8 cellular contexts compared by ENCODE assay signal in genomic region chr5:55226027-55226933, GRCh38. TPM values are rescaled to one million over a fixed set of nuclear protein-coding genes. Genes with fewer than 3 reads are reported as not detected.
DNase-seq lines count a peak whose midpoint lies in the region; ATAC-seq and TF ChIP-seq lines count a peak whose summit lies in the region.

No MANE protein-coding gene starts in this region.

- no peaks in the 10 kb centered on the region for H3F3A ChIP-seq in PC-3 (ENCODE audit: low read length, unreplicated experiment)

- H3K9ac ChIP-seq in PC-3 (ENCODE audit: low read length), result peak overlapping the region; percentile 49

- H3K9me3 ChIP-seq in PC-3 (ENCODE audit: low read length) (no peaks in the 10 kb centered on the region), heart right ventricle (no peaks in the 10 kb centered on the region)

- H3K27ac ChIP-seq in PC-3 (ENCODE audit: low read length) (no peak overlapping the region), heart right ventricle (no peak overlapping the region)

- CTCF ChIA-PET in PC-3 (lab: Charles Lee), result no interaction called here

- peak overlapping the region; percentile 76 for H3K4me3 ChIP-seq in PC-3 (ENCODE audit: low read length)
- peak overlapping the region; percentile 17 to 48 (median 40) for H3K4me3 ChIP-seq in heart right ventricle
- peak overlapping the region; percentile 38 for H3K4me3 ChIP-seq in skeletal muscle cell (ENCODE audit: low read depth, low read length)

- POLR2A ChIA-PET in PC-3 (lab: Charles Lee; ENCODE audit: unreplicated experiment), result no interaction called here

- no peaks in the 10 kb centered on the region for H4K20me1 ChIP-seq in PC-3 (ENCODE audit: low read length)

- ATAC-seq in GM21423 (IDR thresholded peaks at IDR 0.05; ENCODE audit: unreplicated experiment) (peak; percentile 53), PC-3 (peak; percentile 67), heart right ventricle (peak in 7 of 8 donors; percentile 17 to 65 (median 38)), GM18873 (IDR thresholded peaks at IDR 0.05; ENCODE audit: low FRiP score, unreplicated experiment) (no peak)

- H3K9me2 ChIP-seq in PC-3 (replicated peaks; ENCODE audit: low read length), result no peaks in the 10 kb centered on the region

- H3K4me1 ChIP-seq in PC-3 (ENCODE audit: insufficient read depth, low read length), result peaks cover 14% of the 10 kb centered on the region; the same call in 1 of the 2 replicates
- peaks cover 0 to 35% (median 21%) of the 10 kb centered on the region in 9 donors for H3K4me1 ChIP-seq in heart right ventricle

- intact Hi-C loops in PC-3 (cut with micrococcal nuclease), result loop anchor here (2.0 kb wide), 1 partner anchor 81 kb away; the partner anchor contains the start of genes DHX29 and MTREX
- intact Hi-C loops in heart right ventricle (cut with DNase I), result loop anchor here in 3 of 10 donors (5.0 to 10.0 kb wide), 3 partner anchors 49 to 54 kb away; partner anchors contain the start of gene CDC20B (in 2 of the 3)

- DNase-seq in DMS114 treated with DMSO at 0.1 percent for 48 hours (lab: John Stamatoyannopoulos, UW; ENCODE audit: unreplicated experiment), result peak; percentile 49
- peak; percentile 87 for DNase-seq in HuH-7 (ENCODE audit: low spot score)
- peak; percentile 62 for DNase-seq in PC-3
- peak in 3 of 4 experiments; percentile 3 to 28 (median 22) for DNase-seq in activated naive CD4-positive, alpha-beta T cell (lab: John Stamatoyannopoulos, UW)
- DNase-seq in heart right ventricle, result peak in 1 of 2 donors; percentile 33
- DNase-seq in skeletal muscle cell (ENCODE audit: low read depth), result no peak

- peaks cover 7% of the 10 kb centered on the region for H3K79me2 ChIP-seq in PC-3 (ENCODE audit: low read length)

- H3K4me2 ChIP-seq in PC-3 (ENCODE audit: low read length), result peak overlapping the region; percentile 84

- 5 to 6% methylated on average over 53 to 54 of the region's 54 CpGs for WGBS in heart right ventricle, 2 donors

- H3K27me3 ChIP-seq in PC-3 (ENCODE audit: low read length) (no peaks in the 10 kb centered on the region), heart right ventricle (peaks cover 66 to 100% (median 100%) of the 10 kb centered on the region in 7 donors)

- no peaks in the 10 kb centered on the region for H3K36me3 ChIP-seq in PC-3 (ENCODE audit: low read depth, low read length)
- H3K36me3 ChIP-seq in heart right ventricle, result no peaks in the 10 kb centered on the region

- H2AFZ ChIP-seq in PC-3 (ENCODE audit: low read length), result peak overlapping the region; percentile 90

- no TSS peak for BruUV-seq in PC-3 (replicated peaks; lab: Mats Ljungman, UMichigan)

- TF ChIP-seq CTCF in PC-3 (conservative IDR thresholded peaks at IDR 0.05; ENCODE audit: low read depth, low read length) (peak; percentile 67), heart right ventricle (IDR thresholded peaks at IDR 0.05) (peak in 6 of 9 donors; percentile 20 to 40 (median 32))

RNA-seq across cellular contexts. Expression of gene MCIDAS, which starts 0.8 kb away (rescaled TPM):
- total RNA-seq in PC-3 (2014; rRNA removed) (1.6 and 3.3 TPM in 2 replicates), heart right ventricle (not detected)
- polyA plus RNA-seq in heart right ventricle, result not detected

RNA-seq across cellular contexts. Expression of gene CCNO, which starts 7.1 kb away (rescaled TPM):
- total RNA-seq in PC-3 (2014; rRNA removed) (3.4 and 5.3 TPM in 2 replicates), heart right ventricle (under 1 TPM in 2 of 10 donors, not detected in 8; 0.15 to 0.41 TPM)
- under 1 TPM in 1 of 2 donors, not detected in 1; 0.07 TPM for polyA plus RNA-seq in heart right ventricle

RNA-seq across cellular contexts. Expression of gene CDC20B, which starts 53.3 kb away (rescaled TPM):
- not detected in 2 replicates for total RNA-seq in PC-3 (2014; rRNA removed)
- total RNA-seq in heart right ventricle, result not detected
- polyA plus RNA-seq in heart right ventricle, result not detected
